In the genomic region with DNA sequence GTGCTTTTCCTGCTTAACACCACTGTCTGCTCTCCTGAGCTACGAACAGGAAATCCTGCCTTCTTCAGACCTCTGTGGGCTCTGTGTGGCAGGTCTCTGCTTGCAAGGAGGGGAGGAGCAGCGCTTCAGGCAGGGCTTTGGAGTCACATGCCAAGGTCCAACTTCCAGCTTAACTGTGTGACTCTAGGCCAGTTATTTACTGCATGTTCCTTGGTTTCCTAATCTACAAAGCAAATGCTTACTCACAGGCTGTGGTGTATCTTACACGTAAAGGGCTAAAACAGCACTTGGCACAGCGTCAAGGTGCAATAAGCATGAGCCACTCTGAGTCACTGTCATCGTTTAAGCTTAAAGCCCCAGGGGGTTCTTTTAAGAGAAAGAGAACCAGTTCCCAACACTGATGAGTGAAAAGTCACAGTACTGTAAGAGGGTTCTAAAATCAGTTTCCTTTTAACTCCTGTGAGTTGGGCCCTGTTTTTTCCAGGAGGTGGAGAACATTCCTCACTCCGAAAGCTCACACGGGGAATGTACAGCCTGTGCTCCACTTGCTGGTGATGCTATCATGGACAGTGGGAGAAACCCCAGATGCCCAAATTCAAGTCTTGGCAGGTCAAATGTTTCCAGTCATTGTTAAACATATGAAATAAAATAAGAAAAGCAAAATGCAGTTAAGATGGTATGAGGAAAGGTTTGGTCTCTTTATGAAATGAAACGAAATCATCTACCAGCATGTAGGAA, we compare ENCODE assay signal across 1 cellular context.
TF ChIP-seq lines count a peak whose summit lies in the region.

No MANE protein-coding gene starts in this region.

TF ChIP-seq in HEK293, 187 proteins besides CTCF, POLR2A, EP300 and RAD21 (continued from another document and continues in another):
- TF ChIP-seq SP7 (tag by site-specific recombination; IDR thresholded peaks at IDR 0.05) = peak; percentile 91
- TF ChIP-seq, protein P1, sequence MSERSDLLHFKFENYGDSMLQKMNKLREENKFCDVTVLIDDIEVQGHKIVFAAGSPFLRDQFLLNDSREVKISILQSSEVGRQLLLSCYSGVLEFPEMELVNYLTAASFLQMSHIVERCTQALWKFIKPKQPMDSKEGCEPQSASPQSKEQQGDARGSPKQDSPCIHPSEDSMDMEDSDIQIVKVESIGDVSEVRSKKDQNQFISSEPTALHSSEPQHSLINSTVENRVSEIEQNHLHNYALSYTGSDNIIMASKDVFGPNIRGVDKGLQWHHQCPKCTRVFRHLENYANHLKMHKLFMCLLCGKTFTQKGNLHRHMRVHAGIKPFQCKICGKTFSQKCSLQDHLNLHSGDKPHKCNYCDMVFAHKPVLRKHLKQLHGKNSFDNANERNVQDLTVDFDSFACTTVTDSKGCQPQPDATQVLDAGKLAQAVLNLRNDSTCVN (tag by site-specific recombination; optimal IDR thresholded peaks at IDR 0.05) = no peak
- TF ChIP-seq ZNF10 (tag by site-specific recombination; IDR thresholded peaks at IDR 0.05) = peak; percentile 94
- TF ChIP-seq, protein P2, sequence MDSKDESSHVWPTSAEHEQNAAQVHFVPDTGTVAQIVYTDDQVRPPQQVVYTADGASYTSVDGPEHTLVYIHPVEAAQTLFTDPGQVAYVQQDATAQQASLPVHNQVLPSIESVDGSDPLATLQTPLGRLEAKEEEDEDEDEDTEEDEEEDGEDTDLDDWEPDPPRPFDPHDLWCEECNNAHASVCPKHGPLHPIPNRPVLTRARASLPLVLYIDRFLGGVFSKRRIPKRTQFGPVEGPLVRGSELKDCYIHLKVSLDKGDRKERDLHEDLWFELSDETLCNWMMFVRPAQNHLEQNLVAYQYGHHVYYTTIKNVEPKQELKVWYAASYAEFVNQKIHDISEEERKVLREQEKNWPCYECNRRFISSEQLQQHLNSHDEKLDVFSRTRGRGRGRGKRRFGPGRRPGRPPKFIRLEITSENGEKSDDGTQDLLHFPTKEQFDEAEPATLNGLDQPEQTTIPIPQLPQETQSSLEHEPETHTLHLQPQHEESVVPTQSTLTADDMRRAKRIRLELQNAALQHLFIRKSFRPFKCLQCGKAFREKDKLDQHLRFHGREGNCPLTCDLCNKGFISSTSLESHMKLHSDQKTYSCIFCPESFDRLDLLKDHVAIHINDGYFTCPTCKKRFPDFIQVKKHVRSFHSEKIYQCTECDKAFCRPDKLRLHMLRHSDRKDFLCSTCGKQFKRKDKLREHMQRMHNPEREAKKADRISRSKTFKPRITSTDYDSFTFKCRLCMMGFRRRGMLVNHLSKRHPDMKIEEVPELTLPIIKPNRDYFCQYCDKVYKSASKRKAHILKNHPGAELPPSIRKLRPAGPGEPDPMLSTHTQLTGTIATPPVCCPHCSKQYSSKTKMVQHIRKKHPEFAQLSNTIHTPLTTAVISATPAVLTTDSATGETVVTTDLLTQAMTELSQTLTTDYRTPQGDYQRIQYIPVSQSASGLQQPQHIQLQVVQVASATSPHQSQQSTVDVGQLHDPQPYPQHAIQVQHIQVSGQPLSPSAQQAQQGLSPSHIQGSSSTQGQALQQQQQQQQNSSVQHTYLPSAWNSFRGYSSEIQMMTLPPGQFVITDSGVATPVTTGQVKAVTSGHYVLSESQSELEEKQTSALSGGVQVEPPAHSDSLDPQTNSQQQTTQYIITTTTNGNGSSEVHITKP (tag by site-specific recombination; IDR thresholded peaks at IDR 0.05) = peak; percentile 64
- TF ChIP-seq, protein P3, sequence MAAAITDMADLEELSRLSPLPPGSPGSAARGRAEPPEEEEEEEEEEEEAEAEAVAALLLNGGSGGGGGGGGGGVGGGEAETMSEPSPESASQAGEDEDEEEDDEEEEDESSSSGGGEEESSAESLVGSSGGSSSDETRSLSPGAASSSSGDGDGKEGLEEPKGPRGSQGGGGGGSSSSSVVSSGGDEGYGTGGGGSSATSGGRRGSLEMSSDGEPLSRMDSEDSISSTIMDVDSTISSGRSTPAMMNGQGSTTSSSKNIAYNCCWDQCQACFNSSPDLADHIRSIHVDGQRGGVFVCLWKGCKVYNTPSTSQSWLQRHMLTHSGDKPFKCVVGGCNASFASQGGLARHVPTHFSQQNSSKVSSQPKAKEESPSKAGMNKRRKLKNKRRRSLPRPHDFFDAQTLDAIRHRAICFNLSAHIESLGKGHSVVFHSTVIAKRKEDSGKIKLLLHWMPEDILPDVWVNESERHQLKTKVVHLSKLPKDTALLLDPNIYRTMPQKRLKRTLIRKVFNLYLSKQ (tag by site-specific recombination; IDR thresholded peaks at IDR 0.05; ENCODE audit: borderline replicate concordance) = no peak
- TF ChIP-seq, protein P4, sequence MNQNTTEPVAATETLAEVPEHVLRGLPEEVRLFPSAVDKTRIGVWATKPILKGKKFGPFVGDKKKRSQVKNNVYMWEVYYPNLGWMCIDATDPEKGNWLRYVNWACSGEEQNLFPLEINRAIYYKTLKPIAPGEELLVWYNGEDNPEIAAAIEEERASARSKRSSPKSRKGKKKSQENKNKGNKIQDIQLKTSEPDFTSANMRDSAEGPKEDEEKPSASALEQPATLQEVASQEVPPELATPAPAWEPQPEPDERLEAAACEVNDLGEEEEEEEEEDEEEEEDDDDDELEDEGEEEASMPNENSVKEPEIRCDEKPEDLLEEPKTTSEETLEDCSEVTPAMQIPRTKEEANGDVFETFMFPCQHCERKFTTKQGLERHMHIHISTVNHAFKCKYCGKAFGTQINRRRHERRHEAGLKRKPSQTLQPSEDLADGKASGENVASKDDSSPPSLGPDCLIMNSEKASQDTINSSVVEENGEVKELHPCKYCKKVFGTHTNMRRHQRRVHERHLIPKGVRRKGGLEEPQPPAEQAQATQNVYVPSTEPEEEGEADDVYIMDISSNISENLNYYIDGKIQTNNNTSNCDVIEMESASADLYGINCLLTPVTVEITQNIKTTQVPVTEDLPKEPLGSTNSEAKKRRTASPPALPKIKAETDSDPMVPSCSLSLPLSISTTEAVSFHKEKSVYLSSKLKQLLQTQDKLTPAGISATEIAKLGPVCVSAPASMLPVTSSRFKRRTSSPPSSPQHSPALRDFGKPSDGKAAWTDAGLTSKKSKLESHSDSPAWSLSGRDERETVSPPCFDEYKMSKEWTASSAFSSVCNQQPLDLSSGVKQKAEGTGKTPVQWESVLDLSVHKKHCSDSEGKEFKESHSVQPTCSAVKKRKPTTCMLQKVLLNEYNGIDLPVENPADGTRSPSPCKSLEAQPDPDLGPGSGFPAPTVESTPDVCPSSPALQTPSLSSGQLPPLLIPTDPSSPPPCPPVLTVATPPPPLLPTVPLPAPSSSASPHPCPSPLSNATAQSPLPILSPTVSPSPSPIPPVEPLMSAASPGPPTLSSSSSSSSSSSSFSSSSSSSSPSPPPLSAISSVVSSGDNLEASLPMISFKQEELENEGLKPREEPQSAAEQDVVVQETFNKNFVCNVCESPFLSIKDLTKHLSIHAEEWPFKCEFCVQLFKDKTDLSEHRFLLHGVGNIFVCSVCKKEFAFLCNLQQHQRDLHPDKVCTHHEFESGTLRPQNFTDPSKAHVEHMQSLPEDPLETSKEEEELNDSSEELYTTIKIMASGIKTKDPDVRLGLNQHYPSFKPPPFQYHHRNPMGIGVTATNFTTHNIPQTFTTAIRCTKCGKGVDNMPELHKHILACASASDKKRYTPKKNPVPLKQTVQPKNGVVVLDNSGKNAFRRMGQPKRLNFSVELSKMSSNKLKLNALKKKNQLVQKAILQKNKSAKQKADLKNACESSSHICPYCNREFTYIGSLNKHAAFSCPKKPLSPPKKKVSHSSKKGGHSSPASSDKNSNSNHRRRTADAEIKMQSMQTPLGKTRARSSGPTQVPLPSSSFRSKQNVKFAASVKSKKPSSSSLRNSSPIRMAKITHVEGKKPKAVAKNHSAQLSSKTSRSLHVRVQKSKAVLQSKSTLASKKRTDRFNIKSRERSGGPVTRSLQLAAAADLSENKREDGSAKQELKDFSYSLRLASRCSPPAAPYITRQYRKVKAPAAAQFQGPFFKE (tag by site-specific recombination; IDR thresholded peaks at IDR 0.05; ENCODE audit: borderline replicate concordance) = no peak
- peak; percentile 56; the same call in 1 of the 2 replicates for TF ChIP-seq ZNF626 (tag by site-specific recombination; IDR thresholded peaks at IDR 0.05)
- no peak for TF ChIP-seq YY2 (tag by site-specific recombination; IDR thresholded peaks at IDR 0.05)
- TF ChIP-seq ZEB2 (tag by site-specific recombination; IDR thresholded peaks at IDR 0.05) = peak; percentile 95
- no peak for TF ChIP-seq ZNF324 (tag by site-specific recombination; IDR thresholded peaks at IDR 0.05)
- TF ChIP-seq, protein P5, sequence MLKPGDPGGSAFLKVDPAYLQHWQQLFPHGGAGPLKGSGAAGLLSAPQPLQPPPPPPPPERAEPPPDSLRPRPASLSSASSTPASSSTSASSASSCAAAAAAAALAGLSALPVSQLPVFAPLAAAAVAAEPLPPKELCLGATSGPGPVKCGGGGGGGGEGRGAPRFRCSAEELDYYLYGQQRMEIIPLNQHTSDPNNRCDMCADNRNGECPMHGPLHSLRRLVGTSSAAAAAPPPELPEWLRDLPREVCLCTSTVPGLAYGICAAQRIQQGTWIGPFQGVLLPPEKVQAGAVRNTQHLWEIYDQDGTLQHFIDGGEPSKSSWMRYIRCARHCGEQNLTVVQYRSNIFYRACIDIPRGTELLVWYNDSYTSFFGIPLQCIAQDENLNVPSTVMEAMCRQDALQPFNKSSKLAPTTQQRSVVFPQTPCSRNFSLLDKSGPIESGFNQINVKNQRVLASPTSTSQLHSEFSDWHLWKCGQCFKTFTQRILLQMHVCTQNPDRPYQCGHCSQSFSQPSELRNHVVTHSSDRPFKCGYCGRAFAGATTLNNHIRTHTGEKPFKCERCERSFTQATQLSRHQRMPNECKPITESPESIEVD (tag by site-specific recombination; IDR thresholded peaks at IDR 0.05) = peak; percentile 84
- TF ChIP-seq ZNF76 (tag by site-specific recombination; IDR thresholded peaks at IDR 0.05; ENCODE audit: borderline replicate concordance, low read depth) = no peak; the same call in 1 of the 2 replicates
- TF ChIP-seq ZNF785 (tag by site-specific recombination; IDR thresholded peaks at IDR 0.05) = no peak
- TF ChIP-seq TRIM28 (IDR thresholded peaks at IDR 0.05; ENCODE audit: borderline replicate concordance, low read length) = peak; percentile 91
- no peak for TF ChIP-seq SCRT1 (tag by site-specific recombination; IDR thresholded peaks at IDR 0.05; ENCODE audit: borderline replicate concordance)
- no peak for TF ChIP-seq ZNF311 (tag by site-specific recombination; IDR thresholded peaks at IDR 0.05; ENCODE audit: borderline replicate concordance)
- TF ChIP-seq MEIS1 (CRISPR knock-in tag; IDR thresholded peaks at IDR 0.05; ENCODE audit: borderline replicate concordance) = no peak
- TF ChIP-seq, protein P6, sequence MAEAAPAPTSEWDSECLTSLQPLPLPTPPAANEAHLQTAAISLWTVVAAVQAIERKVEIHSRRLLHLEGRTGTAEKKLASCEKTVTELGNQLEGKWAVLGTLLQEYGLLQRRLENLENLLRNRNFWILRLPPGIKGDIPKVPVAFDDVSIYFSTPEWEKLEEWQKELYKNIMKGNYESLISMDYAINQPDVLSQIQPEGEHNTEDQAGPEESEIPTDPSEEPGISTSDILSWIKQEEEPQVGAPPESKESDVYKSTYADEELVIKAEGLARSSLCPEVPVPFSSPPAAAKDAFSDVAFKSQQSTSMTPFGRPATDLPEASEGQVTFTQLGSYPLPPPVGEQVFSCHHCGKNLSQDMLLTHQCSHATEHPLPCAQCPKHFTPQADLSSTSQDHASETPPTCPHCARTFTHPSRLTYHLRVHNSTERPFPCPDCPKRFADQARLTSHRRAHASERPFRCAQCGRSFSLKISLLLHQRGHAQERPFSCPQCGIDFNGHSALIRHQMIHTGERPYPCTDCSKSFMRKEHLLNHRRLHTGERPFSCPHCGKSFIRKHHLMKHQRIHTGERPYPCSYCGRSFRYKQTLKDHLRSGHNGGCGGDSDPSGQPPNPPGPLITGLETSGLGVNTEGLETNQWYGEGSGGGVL (tag by site-specific recombination; IDR thresholded peaks at IDR 0.05) = peak; percentile 86
- no peak for TF ChIP-seq ZNF174 (tag by site-specific recombination; IDR thresholded peaks at IDR 0.05)
- no peak for TF ChIP-seq GFI1B (tag by site-specific recombination; IDR thresholded peaks at IDR 0.05)
- TF ChIP-seq ZNF366 (tag by site-specific recombination; conservative IDR thresholded peaks at IDR 0.05) = peak; percentile 86
- TF ChIP-seq ZNF596 (tag by site-specific recombination; IDR thresholded peaks at IDR 0.05) = peak; percentile 55
- TF ChIP-seq ZNF202 (tag by site-specific recombination; IDR thresholded peaks at IDR 0.05; ENCODE audit: borderline replicate concordance) = no peak
- TF ChIP-seq ZNF416 (tag by site-specific recombination; IDR thresholded peaks at IDR 0.05) = no peak
- peak; percentile 43; the same call in 1 of the 2 replicates for TF ChIP-seq ZBTB8A (tag by site-specific recombination; IDR thresholded peaks at IDR 0.05)
- TF ChIP-seq, protein P7, sequence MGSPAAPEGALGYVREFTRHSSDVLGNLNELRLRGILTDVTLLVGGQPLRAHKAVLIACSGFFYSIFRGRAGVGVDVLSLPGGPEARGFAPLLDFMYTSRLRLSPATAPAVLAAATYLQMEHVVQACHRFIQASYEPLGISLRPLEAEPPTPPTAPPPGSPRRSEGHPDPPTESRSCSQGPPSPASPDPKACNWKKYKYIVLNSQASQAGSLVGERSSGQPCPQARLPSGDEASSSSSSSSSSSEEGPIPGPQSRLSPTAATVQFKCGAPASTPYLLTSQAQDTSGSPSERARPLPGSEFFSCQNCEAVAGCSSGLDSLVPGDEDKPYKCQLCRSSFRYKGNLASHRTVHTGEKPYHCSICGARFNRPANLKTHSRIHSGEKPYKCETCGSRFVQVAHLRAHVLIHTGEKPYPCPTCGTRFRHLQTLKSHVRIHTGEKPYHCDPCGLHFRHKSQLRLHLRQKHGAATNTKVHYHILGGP (tag by site-specific recombination; IDR thresholded peaks at IDR 0.05) = no peak
- no peak; the same call in 1 of the 2 replicates for TF ChIP-seq GLIS2 (tag by site-specific recombination; IDR thresholded peaks at IDR 0.05)
- TF ChIP-seq, protein P8, sequence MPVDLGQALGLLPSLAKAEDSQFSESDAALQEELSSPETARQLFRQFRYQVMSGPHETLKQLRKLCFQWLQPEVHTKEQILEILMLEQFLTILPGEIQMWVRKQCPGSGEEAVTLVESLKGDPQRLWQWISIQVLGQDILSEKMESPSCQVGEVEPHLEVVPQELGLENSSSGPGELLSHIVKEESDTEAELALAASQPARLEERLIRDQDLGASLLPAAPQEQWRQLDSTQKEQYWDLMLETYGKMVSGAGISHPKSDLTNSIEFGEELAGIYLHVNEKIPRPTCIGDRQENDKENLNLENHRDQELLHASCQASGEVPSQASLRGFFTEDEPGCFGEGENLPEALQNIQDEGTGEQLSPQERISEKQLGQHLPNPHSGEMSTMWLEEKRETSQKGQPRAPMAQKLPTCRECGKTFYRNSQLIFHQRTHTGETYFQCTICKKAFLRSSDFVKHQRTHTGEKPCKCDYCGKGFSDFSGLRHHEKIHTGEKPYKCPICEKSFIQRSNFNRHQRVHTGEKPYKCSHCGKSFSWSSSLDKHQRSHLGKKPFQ (tag by site-specific recombination; IDR thresholded peaks at IDR 0.05) = 0 out of 2 replicates have a peak, but pooled peaks have one; percentile 14
- TF ChIP-seq, protein P9, sequence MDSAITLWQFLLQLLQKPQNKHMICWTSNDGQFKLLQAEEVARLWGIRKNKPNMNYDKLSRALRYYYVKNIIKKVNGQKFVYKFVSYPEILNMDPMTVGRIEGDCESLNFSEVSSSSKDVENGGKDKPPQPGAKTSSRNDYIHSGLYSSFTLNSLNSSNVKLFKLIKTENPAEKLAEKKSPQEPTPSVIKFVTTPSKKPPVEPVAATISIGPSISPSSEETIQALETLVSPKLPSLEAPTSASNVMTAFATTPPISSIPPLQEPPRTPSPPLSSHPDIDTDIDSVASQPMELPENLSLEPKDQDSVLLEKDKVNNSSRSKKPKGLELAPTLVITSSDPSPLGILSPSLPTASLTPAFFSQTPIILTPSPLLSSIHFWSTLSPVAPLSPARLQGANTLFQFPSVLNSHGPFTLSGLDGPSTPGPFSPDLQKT (IDR thresholded peaks at IDR 0.05; ENCODE audit: borderline replicate concordance, low read depth, low read length) = no peak
- no peak for TF ChIP-seq YY1 (tag by site-specific recombination; IDR thresholded peaks at IDR 0.05)
- TF ChIP-seq ZNF558 (tag by site-specific recombination; IDR thresholded peaks at IDR 0.05) = peak; percentile 30; the same call in 1 of the 2 replicates
- no peak for TF ChIP-seq ZNF239 (tag by site-specific recombination; IDR thresholded peaks at IDR 0.05)
